In genomic region chr2:25265022-25265421, GRCh38 we compare ENCODE assay signal across 23 cellular contexts.
"Had no signal": no experiment of that assay in that cellular context is flagged by ENCODE, and none has a peak within 500 bp of the region (broad histone marks: within the 10 kb centered on the region; RNA-seq: fewer than 3 reads in every experiment).

No MANE protein-coding gene starts in this region.

- H3K27me3 ChIP-seq: adrenal gland, breast epithelium, heart right ventricle, neutrophil, pancreas, right atrium auricular region had no signal

- ATAC-seq: activated CD8-positive, alpha-beta T cell treated with anti-CD3 and anti-CD28 coated beads, Interleukin-2, amount 10 ng/mL, durations not matched to agents 7 days and 5 days; stimulated activated naive CD8-positive, alpha-beta T cell treated with anti-CD3 and anti-CD28 coated beads, Interleukin-15, amount 100 ng/mL, for 72 hours had no signal

- DNase-seq: activated CD4-positive, alpha-beta T cell treated with anti-CD3 and anti-CD28 coated beads for 1 hour; activated CD8-positive, alpha-beta T cell treated with anti-CD3 and anti-CD28 coated beads, Interleukin-2, amount 10 ng/mL, durations not matched to agents 7 days and 5 days; activated gamma-delta T cell; activated naive CD4-positive, alpha-beta T cell treated with anti-CD3 and anti-CD28 coated beads, Interleukin-2, amount 50 U/mL, for 16 hours; adrenal gland; cerebellar nuclear complex; cortex of kidney; heart right ventricle; pancreas; SK-N-SH; stimulated activated CD4-positive, alpha-beta T cell treated with anti-CD3 and anti-CD28 coated beads, Interleukin-1b, Interleukin-23, amount 100 ng/mL, for 48 hours; stimulated activated naive CD8-positive, alpha-beta T cell treated with anti-CD3 and anti-CD28 coated beads, Interleukin-15, amount 100 ng/mL, for 72 hours; trophoblast cell; WERI-Rb-1 had no signal

- H3K4me1 ChIP-seq: breast epithelium, pancreas, psoas muscle had no signal

- H3K27me3 Mint-ChIP-seq: naive thymus-derived CD8-positive, alpha-beta T cell; stimulated activated naive CD8-positive, alpha-beta T cell treated with anti-CD3 and anti-CD28 coated beads, Interleukin-15, amount 100 ng/mL, for 72 hours had no signal

- H3K9ac ChIP-seq: SK-N-SH had no signal

- H3K27ac Mint-ChIP-seq: activated CD8-positive, alpha-beta T cell treated with anti-CD3 and anti-CD28 coated beads, Interleukin-2, amount 10 ng/mL, durations not matched to agents 7 days and 5 days; activated T-helper 1 cell treated with anti-CD3 and anti-CD28 coated beads, Interleukin-12 subunit alpha, Interleukin-12 subunit beta, Interleukin-2, Interleukin-4 antibody, amounts not matched to agents 30 ng/mL and 10 ng/mL and 1 ng/mL, durations not matched to agents 14 hours and 24 hours and 36 hours; mesothelial cell of epicardium had no signal

- H3K4me3 ChIP-seq: adrenal gland, breast epithelium, heart right ventricle, pancreas, psoas muscle, right atrium auricular region, skin epidermis had no signal

- H3K9me3 ChIP-seq: adrenal gland, breast epithelium, heart right ventricle, neutrophil, pancreas, psoas muscle, right atrium auricular region, SK-N-SH had no signal

- H3K4me2 ChIP-seq: SK-N-SH had no signal

- H3K27ac ChIP-seq: epithelial cell of prostate, heart right ventricle, neutrophil, pancreas, right atrium auricular region, WERI-Rb-1 had no signal

- H3K36me3 ChIP-seq: breast epithelium had no signal

- H3K4me3 Mint-ChIP-seq: activated CD8-positive, alpha-beta T cell treated with anti-CD3 and anti-CD28 coated beads, Interleukin-2, amount 10 ng/mL, durations not matched to agents 7 days and 5 days; activated T-helper 1 cell treated with anti-CD3 and anti-CD28 coated beads, Interleukin-12 subunit alpha, Interleukin-12 subunit beta, Interleukin-2, Interleukin-4 antibody, amounts not matched to agents 30 ng/mL and 10 ng/mL and 1 ng/mL, durations not matched to agents 14 hours and 24 hours and 36 hours; mesothelial cell of epicardium; stimulated activated naive CD8-positive, alpha-beta T cell treated with anti-CD3 and anti-CD28 coated beads, Interleukin-15, amount 100 ng/mL, for 72 hours had no signal

- H3K9me3 Mint-ChIP-seq: activated T-helper 1 cell treated with anti-CD3 and anti-CD28 coated beads, Interleukin-12 subunit alpha, Interleukin-12 subunit beta, Interleukin-2, Interleukin-4 antibody, amounts not matched to agents 30 ng/mL and 10 ng/mL and 1 ng/mL, durations not matched to agents 14 hours and 24 hours and 36 hours; mesothelial cell of epicardium; naive thymus-derived CD8-positive, alpha-beta T cell; stimulated activated naive CD8-positive, alpha-beta T cell treated with anti-CD3 and anti-CD28 coated beads, Interleukin-15, amount 100 ng/mL, for 72 hours had no signal
